ENCODE assay signal across 11 cellular contexts in genomic region chr5:50553560-50553984, GRCh38.
DNase-seq lines count a peak whose midpoint lies in the region; ATAC-seq and TF ChIP-seq lines count a peak whose summit lies in the region.
"Had no signal": no experiment of that assay in that cellular context is flagged by ENCODE, and none has a peak within 500 bp of the region (broad histone marks: within the 10 kb centered on the region; RNA-seq: fewer than 3 reads in every experiment).

No MANE protein-coding gene starts in this region.

- peaks cover 17 to 52% (median 31%) of the 10 kb centered on the region in 4 donors for H3K4me1 Mint-ChIP-seq in CD4-positive, alpha-beta memory T cell
- H3K4me1 Mint-ChIP-seq in activated T-helper 17 cell treated with anti-CD3 and anti-CD28 coated beads, Interleukin-2, amount 50 U/mL, for 72 hours, result peaks cover 8% of the 10 kb centered on the region

- no peak overlapping the region for H2BK120ac ChIP-seq in mesendoderm (ENCODE audit: low read depth, low read length)

- no peaks in the 10 kb centered on the region for H3K27me3 ChIP-seq in CD4-positive, alpha-beta memory T cell (ENCODE audit: insufficient read depth, low read length)
- H3K27me3 ChIP-seq in mesendoderm (ENCODE audit: insufficient read depth, low read length, poor library complexity), result no peaks in the 10 kb centered on the region
- H3K27me3 ChIP-seq: heart left ventricle had no signal

- no peak overlapping the region for H3K27ac ChIP-seq in CD4-positive, alpha-beta memory T cell (ENCODE audit: low read depth, low read length)
- peak overlapping the region; percentile 58 for H3K27ac ChIP-seq in KOPT-K1 (ENCODE audit: low read depth, low read length, poor library complexity, severe bottlenecking)
- H3K27ac ChIP-seq in mesendoderm (ENCODE audit: low read depth, low read length), result no peak overlapping the region
- H3K27ac ChIP-seq in coronary artery, result no peak overlapping the region
- H3K27ac ChIP-seq: heart left ventricle had no signal

- H3K23ac ChIP-seq in mesendoderm (ENCODE audit: low read length), result no peak overlapping the region

- no peak overlapping the region for H2BK5ac ChIP-seq in mesendoderm (ENCODE audit: low read length)

- peaks cover 0 to 4% of the 10 kb centered on the region in 2 donors for H3K36me3 Mint-ChIP-seq in CD4-positive, alpha-beta memory T cell
- no peaks in the 10 kb centered on the region for H3K36me3 Mint-ChIP-seq in activated T-helper 17 cell treated with anti-CD3 and anti-CD28 coated beads, Interleukin-2, amount 50 U/mL, for 72 hours (ENCODE audit: low read depth)

- peak overlapping the region in 7 of 8 donors; percentile 7 to 76 (median 64) for H3K4me3 Mint-ChIP-seq in CD4-positive, alpha-beta memory T cell
- H3K4me3 Mint-ChIP-seq in activated T-helper 17 cell treated with anti-CD3 and anti-CD28 coated beads, Interleukin-2, amount 50 U/mL, for 72 hours, result peak overlapping the region; percentile 33
- H3K4me3 Mint-ChIP-seq: T-helper 2 cell treated with Interferon-gamma antibody and Interleukin-4, amounts not matched to agents 5 μg/mL and 100 μg/mL, for 36 hours had no signal

- no peak overlapping the region for H2AK5ac ChIP-seq in mesendoderm (ENCODE audit: low read length)

- H3K4ac ChIP-seq in mesendoderm (ENCODE audit: low read depth, low read length), result no peak overlapping the region

- H3K4me3 ChIP-seq in CD4-positive, alpha-beta memory T cell (ENCODE audit: low read length in 2 of 2), result no peak overlapping the region
- H3K4me3 ChIP-seq in mesendoderm (ENCODE audit: low read length), result no peak overlapping the region
- H3K4me3 ChIP-seq in coronary artery, result no peak overlapping the region

- DNase-seq in CD4-positive, alpha-beta memory T cell, result no peak
- DNase-seq in mesendoderm (peak; percentile 22), coronary artery (ENCODE audit: low spot score) (no peak), SHP77 treated with DMSO at 0.1 percent for 48 hours (lab: John Stamatoyannopoulos, UW) (no peak)
- DNase-seq in stimulated activated CD4-positive, alpha-beta T cell treated with anti-CD3 and anti-CD28 coated beads, Interleukin-4, amount 100 ng/mL, for 4 hours, result no peak
- DNase-seq: heart left ventricle, NCI-H526 had no signal

- CTCF ChIA-PET in CD4-positive, alpha-beta memory T cell (lab: Charles Lee; ENCODE audit: partially characterized antibody), result interaction anchor here (0.6 kb wide), 1 partner anchor 13 kb away, joined by 3 read pairs; no protein-coding TSS in a partner anchor

- no peak overlapping the region for H3K9ac ChIP-seq in mesendoderm (ENCODE audit: low read length)

- H2BK15ac ChIP-seq in mesendoderm (replicated peaks; ENCODE audit: low read depth), result no peak overlapping the region

- intact Hi-C loops in CD4-positive, alpha-beta memory T cell (cut with micrococcal nuclease), result no loop called here

- peak overlapping the region in 6 of 7 donors; percentile 37 to 91 (median 82) for H3K27ac Mint-ChIP-seq in CD4-positive, alpha-beta memory T cell
- H3K27ac Mint-ChIP-seq in activated T-helper 17 cell treated with anti-CD3 and anti-CD28 coated beads, Interleukin-2, amount 50 U/mL, for 72 hours, result no peak overlapping the region
- H3K27ac Mint-ChIP-seq: T-helper 2 cell treated with Interferon-gamma antibody and Interleukin-4, amounts not matched to agents 5 μg/mL and 100 μg/mL, for 36 hours had no signal

- WGBS in mesendoderm (ENCODE audit: extremely low coverage, insufficient coverage, low lambda C conversion rate), result no CpG with 5 or more reads among the region's 4 CpGs

- H3K4me1 ChIP-seq in CD4-positive, alpha-beta memory T cell (ENCODE audit: insufficient read depth, low read length), result peaks cover 16% of the 10 kb centered on the region
- H3K4me1 ChIP-seq in mesendoderm (ENCODE audit: control insufficient read depth, low read depth, low read length), result no peaks in the 10 kb centered on the region

- H3K36me3 ChIP-seq in CD4-positive, alpha-beta memory T cell (ENCODE audit: insufficient read depth, low read length), result no peaks in the 10 kb centered on the region
- H3K36me3 ChIP-seq in KOPT-K1 (ENCODE audit: insufficient read depth, low read length) (no peaks in the 10 kb centered on the region), mesendoderm (ENCODE audit: control insufficient read depth, insufficient read depth, low read length) (no peaks in the 10 kb centered on the region)
- H3K36me3 ChIP-seq: heart left ventricle had no signal

- POLR2A ChIA-PET in CD4-positive, alpha-beta memory T cell (lab: Charles Lee; ENCODE audit: partially characterized antibody), result interaction anchor here (1.0 kb wide), 1 partner anchor 113 kb away, joined by 4 read pairs; the partner anchor contains the start of gene EMB

- no peaks in the 10 kb centered on the region for H3K79me1 ChIP-seq in mesendoderm (ENCODE audit: low read length)

- no peak overlapping the region for H3K56ac ChIP-seq in mesendoderm (ENCODE audit: low read length)

- H3K4me2 ChIP-seq in mesendoderm (ENCODE audit: low read length), result no peak overlapping the region

- H3K18ac ChIP-seq in mesendoderm (ENCODE audit: low read length), result no peak overlapping the region

- H4K8ac ChIP-seq in mesendoderm (ENCODE audit: low read depth, low read length), result no peak overlapping the region

- H3K9me3 ChIP-seq in CD4-positive, alpha-beta memory T cell (ENCODE audit: control insufficient read depth in 1 of 2, low read length in 2 of 2), result no peaks in the 10 kb centered on the region
- no peaks in the 10 kb centered on the region for H3K9me3 ChIP-seq in KOPT-K1 (ENCODE audit: insufficient read depth, low read length, poor library complexity, severe bottlenecking)
- H3K9me3 ChIP-seq: heart left ventricle had no signal

- no peak for ATAC-seq in activated T-helper 17 cell treated with anti-CD3 and anti-CD28 coated beads, Interleukin-2, amount 50 U/mL, for 72 hours (replicated peaks)
- ATAC-seq in HG02884 (IDR thresholded peaks at IDR 0.05; ENCODE audit: unreplicated experiment), result no peak

- no peaks in the 10 kb centered on the region for H3K27me3 Mint-ChIP-seq in CD4-positive, alpha-beta memory T cell
- no peaks in the 10 kb centered on the region for H3K27me3 Mint-ChIP-seq in activated T-helper 17 cell treated with anti-CD3 and anti-CD28 coated beads, Interleukin-2, amount 50 U/mL, for 72 hours

- no peak for TF ChIP-seq CTCF in coronary artery (IDR thresholded peaks at IDR 0.05)

- no peaks in the 10 kb centered on the region for H3K9me3 Mint-ChIP-seq in CD4-positive, alpha-beta memory T cell
- H3K9me3 Mint-ChIP-seq in activated T-helper 17 cell treated with anti-CD3 and anti-CD28 coated beads, Interleukin-2, amount 50 U/mL, for 72 hours, result no peaks in the 10 kb centered on the region

- no peaks in the 10 kb centered on the region for H3K79me2 ChIP-seq in mesendoderm (ENCODE audit: control insufficient read depth, insufficient read depth, low read length)

- H4K5ac ChIP-seq in mesendoderm (ENCODE audit: low read length), result no peak overlapping the region
